ENCODE assay signal across 1 cellular context in the genomic region with DNA sequence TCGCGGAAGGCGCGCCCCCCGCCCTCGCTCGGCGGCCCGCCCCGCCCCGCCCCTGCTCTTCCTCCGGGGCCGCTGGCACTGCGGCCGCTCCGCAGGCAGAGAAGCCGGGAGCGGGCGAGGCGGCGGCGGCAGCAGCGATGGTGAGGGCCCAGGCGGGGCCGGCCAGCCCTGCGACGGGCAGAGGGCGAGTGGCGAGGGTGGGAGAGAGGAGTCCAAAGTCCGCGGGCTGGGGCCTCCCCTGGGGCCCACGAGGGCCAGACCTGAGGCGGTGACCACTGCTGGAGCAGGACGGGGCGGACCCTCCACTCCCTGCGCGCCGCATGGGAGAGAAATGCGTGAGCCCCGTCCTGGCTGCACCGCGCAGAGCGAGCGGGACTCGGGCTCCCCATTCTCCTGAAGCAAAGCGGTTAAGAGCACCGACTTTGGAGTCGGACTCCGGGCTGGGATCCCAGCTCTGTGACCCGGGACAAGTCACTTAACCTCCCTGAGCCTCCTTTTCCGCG.
TF ChIP-seq lines count a peak whose summit lies in the region.

A gene with protein sequence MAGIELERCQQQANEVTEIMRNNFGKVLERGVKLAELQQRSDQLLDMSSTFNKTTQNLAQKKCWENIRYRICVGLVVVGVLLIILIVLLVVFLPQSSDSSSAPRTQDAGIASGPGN (plus strand): TSS at position 78 of the 503 bp plus-strand sequence. CDS start 60 bp downstream, at position 138.

TF ChIP-seq in HepG2, 621 proteins besides CTCF, POLR2A, EP300 and RAD21 (continued from another document and continues in another):
- TF ChIP-seq PCBP2 (optimal IDR thresholded peaks at IDR 0.05; ENCODE audit: low read depth, low read length, poor library complexity, severe bottlenecking), result no peak
- no peak for TF ChIP-seq CREB1 (IDR thresholded peaks at IDR 0.05)
- TF ChIP-seq CREB1 (CRISPR knock-in tag; IDR thresholded peaks at IDR 0.05), result no peak
- TF ChIP-seq, protein P1, sequence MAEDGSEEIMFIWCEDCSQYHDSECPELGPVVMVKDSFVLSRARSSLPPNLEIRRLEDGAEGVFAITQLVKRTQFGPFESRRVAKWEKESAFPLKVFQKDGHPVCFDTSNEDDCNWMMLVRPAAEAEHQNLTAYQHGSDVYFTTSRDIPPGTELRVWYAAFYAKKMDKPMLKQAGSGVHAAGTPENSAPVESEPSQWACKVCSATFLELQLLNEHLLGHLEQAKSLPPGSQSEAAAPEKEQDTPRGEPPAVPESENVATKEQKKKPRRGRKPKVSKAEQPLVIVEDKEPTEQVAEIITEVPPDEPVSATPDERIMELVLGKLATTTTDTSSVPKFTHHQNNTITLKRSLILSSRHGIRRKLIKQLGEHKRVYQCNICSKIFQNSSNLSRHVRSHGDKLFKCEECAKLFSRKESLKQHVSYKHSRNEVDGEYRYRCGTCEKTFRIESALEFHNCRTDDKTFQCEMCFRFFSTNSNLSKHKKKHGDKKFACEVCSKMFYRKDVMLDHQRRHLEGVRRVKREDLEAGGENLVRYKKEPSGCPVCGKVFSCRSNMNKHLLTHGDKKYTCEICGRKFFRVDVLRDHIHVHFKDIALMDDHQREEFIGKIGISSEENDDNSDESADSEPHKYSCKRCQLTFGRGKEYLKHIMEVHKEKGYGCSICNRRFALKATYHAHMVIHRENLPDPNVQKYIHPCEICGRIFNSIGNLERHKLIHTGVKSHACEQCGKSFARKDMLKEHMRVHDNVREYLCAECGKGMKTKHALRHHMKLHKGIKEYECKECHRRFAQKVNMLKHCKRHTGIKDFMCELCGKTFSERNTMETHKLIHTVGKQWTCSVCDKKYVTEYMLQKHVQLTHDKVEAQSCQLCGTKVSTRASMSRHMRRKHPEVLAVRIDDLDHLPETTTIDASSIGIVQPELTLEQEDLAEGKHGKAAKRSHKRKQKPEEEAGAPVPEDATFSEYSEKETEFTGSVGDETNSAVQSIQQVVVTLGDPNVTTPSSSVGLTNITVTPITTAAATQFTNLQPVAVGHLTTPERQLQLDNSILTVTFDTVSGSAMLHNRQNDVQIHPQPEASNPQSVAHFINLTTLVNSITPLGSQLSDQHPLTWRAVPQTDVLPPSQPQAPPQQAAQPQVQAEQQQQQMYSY (CRISPR knock-in tag; IDR thresholded peaks at IDR 0.05), result peak; percentile 66; the same call in 1 of the 2 replicates
- peak; percentile 82 for TF ChIP-seq PTBP1 (IDR thresholded peaks at IDR 0.05; ENCODE audit: low read depth, low read length, poor library complexity, severe bottlenecking)
- peak; percentile 88 for TF ChIP-seq ARNTL (CRISPR knock-in tag; IDR thresholded peaks at IDR 0.05)
- peak; percentile 25; the same call in 1 of the 2 replicates for TF ChIP-seq ZNF256 (CRISPR knock-in tag; conservative IDR thresholded peaks at IDR 0.05)
- TF ChIP-seq, protein P2, sequence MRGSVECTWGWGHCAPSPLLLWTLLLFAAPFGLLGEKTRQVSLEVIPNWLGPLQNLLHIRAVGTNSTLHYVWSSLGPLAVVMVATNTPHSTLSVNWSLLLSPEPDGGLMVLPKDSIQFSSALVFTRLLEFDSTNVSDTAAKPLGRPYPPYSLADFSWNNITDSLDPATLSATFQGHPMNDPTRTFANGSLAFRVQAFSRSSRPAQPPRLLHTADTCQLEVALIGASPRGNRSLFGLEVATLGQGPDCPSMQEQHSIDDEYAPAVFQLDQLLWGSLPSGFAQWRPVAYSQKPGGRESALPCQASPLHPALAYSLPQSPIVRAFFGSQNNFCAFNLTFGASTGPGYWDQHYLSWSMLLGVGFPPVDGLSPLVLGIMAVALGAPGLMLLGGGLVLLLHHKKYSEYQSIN (CRISPR knock-in tag; IDR thresholded peaks at IDR 0.05; ENCODE audit: borderline replicate concordance), result peak; percentile 37; the same call in 1 of the 2 replicates
- peak; percentile 92; the same call in 1 of the 2 replicates for TF ChIP-seq ZFP90 (CRISPR knock-in tag; IDR thresholded peaks at IDR 0.05; ENCODE audit: borderline replicate concordance)
- TF ChIP-seq RBFOX2 (IDR thresholded peaks at IDR 0.05; ENCODE audit: low read depth, low read length), result peak; percentile 98
- no peak for TF ChIP-seq ZNF780A (CRISPR knock-in tag; IDR thresholded peaks at IDR 0.05)
- TF ChIP-seq, protein P3, sequence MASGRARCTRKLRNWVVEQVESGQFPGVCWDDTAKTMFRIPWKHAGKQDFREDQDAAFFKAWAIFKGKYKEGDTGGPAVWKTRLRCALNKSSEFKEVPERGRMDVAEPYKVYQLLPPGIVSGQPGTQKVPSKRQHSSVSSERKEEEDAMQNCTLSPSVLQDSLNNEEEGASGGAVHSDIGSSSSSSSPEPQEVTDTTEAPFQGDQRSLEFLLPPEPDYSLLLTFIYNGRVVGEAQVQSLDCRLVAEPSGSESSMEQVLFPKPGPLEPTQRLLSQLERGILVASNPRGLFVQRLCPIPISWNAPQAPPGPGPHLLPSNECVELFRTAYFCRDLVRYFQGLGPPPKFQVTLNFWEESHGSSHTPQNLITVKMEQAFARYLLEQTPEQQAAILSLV (CRISPR knock-in tag; IDR thresholded peaks at IDR 0.05; ENCODE audit: borderline replicate concordance), result 0 out of 2 replicates have a peak, but pooled peaks have one; percentile 66
- TF ChIP-seq SP4 (CRISPR knock-in tag; IDR thresholded peaks at IDR 0.05), result no peak; the same call in none of the 2 replicates
- no peak for TF ChIP-seq RFX3 (CRISPR knock-in tag; IDR thresholded peaks at IDR 0.05)
- TF ChIP-seq ZNF207 (IDR thresholded peaks at IDR 0.05; ENCODE audit: borderline replicate concordance), result no peak
- TF ChIP-seq, protein P4, sequence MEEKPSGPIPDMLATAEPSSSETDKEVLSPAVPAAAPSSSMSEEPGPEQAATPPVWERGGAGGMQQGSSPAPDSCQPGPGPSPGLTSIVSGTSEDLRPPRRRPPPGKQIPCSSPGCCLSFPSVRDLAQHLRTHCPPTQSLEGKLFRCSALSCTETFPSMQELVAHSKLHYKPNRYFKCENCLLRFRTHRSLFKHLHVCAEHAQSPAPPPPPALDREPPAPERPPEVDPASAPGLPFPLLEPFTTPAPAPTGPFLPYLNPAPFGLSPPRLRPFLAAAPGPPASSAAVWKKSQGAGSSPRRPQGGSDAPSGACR (CRISPR knock-in tag; IDR thresholded peaks at IDR 0.05), result peak; percentile 58; the same call in 1 of the 2 replicates
- no peak for TF ChIP-seq FOXA1 (IDR thresholded peaks at IDR 0.05)
- peak; percentile 33; the same call in 1 of the 2 replicates for TF ChIP-seq FOXA1 (CRISPR knock-in tag; IDR thresholded peaks at IDR 0.05)
- TF ChIP-seq XBP1 (CRISPR knock-in tag; IDR thresholded peaks at IDR 0.05), result no peak; the same call in 1 of the 2 replicates
- no peak; the same call in 1 of the 2 replicates for TF ChIP-seq ZFP37 (CRISPR knock-in tag; IDR thresholded peaks at IDR 0.05; ENCODE audit: borderline replicate concordance)
- no peak for TF ChIP-seq ZNF672 (CRISPR knock-in tag; IDR thresholded peaks at IDR 0.05)
- peak; percentile 88; the same call in 1 of the 2 replicates for TF ChIP-seq PRMT3 (CRISPR knock-in tag; IDR thresholded peaks at IDR 0.05; ENCODE audit: borderline replicate concordance, low read depth)
- TF ChIP-seq, protein P5, sequence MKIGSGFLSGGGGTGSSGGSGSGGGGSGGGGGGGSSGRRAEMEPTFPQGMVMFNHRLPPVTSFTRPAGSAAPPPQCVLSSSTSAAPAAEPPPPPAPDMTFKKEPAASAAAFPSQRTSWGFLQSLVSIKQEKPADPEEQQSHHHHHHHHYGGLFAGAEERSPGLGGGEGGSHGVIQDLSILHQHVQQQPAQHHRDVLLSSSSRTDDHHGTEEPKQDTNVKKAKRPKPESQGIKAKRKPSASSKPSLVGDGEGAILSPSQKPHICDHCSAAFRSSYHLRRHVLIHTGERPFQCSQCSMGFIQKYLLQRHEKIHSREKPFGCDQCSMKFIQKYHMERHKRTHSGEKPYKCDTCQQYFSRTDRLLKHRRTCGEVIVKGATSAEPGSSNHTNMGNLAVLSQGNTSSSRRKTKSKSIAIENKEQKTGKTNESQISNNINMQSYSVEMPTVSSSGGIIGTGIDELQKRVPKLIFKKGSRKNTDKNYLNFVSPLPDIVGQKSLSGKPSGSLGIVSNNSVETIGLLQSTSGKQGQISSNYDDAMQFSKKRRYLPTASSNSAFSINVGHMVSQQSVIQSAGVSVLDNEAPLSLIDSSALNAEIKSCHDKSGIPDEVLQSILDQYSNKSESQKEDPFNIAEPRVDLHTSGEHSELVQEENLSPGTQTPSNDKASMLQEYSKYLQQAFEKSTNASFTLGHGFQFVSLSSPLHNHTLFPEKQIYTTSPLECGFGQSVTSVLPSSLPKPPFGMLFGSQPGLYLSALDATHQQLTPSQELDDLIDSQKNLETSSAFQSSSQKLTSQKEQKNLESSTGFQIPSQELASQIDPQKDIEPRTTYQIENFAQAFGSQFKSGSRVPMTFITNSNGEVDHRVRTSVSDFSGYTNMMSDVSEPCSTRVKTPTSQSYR (CRISPR knock-in tag; IDR thresholded peaks at IDR 0.05; ENCODE audit: borderline replicate concordance), result peak; percentile 47
- TF ChIP-seq ZNF773 (CRISPR knock-in tag; IDR thresholded peaks at IDR 0.05; ENCODE audit: borderline replicate concordance), result no peak; the same call in 1 of the 2 replicates
- TF ChIP-seq, protein P6, sequence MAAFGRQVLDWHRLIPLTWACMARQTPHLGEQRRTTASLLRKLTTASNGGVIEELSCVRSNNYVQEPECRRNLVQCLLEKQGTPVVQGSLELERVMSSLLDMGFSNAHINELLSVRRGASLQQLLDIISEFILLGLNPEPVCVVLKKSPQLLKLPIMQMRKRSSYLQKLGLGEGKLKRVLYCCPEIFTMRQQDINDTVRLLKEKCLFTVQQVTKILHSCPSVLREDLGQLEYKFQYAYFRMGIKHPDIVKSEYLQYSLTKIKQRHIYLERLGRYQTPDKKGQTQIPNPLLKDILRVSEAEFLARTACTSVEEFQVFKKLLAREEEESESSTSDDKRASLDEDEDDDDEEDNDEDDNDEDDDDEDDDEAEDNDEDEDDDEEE (CRISPR knock-in tag; IDR thresholded peaks at IDR 0.05), result no peak; the same call in none of the 2 replicates
- TF ChIP-seq MAFG (CRISPR knock-in tag; IDR thresholded peaks at IDR 0.05), result no peak
- 0 out of 2 replicates have a peak, but pooled peaks have one; percentile 32 for TF ChIP-seq PPARG (CRISPR knock-in tag; conservative IDR thresholded peaks at IDR 0.05)
- TF ChIP-seq MEIS1 (CRISPR knock-in tag; IDR thresholded peaks at IDR 0.05; ENCODE audit: borderline replicate concordance), result peak; percentile 86; the same call in 1 of the 2 replicates
- TF ChIP-seq, protein P7, sequence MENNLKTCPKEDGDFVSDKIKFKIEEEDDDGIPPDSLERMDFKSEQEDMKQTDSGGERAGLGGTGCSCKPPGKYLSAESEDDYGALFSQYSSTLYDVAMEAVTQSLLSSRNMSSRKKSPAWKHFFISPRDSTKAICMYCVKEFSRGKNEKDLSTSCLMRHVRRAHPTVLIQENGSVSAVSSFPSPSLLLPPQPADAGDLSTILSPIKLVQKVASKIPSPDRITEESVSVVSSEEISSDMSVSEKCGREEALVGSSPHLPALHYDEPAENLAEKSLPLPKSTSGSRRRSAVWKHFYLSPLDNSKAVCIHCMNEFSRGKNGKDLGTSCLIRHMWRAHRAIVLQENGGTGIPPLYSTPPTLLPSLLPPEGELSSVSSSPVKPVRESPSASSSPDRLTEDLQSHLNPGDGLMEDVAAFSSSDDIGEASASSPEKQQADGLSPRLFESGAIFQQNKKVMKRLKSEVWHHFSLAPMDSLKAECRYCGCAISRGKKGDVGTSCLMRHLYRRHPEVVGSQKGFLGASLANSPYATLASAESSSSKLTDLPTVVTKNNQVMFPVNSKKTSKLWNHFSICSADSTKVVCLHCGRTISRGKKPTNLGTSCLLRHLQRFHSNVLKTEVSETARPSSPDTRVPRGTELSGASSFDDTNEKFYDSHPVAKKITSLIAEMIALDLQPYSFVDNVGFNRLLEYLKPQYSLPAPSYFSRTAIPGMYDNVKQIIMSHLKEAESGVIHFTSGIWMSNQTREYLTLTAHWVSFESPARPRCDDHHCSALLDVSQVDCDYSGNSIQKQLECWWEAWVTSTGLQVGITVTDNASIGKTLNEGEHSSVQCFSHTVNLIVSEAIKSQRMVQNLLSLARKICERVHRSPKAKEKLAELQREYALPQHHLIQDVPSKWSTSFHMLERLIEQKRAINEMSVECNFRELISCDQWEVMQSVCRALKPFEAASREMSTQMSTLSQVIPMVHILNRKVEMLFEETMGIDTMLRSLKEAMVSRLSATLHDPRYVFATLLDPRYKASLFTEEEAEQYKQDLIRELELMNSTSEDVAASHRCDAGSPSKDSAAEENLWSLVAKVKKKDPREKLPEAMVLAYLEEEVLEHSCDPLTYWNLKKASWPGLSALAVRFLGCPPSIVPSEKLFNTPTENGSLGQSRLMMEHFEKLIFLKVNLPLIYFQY (CRISPR knock-in tag; IDR thresholded peaks at IDR 0.05; ENCODE audit: borderline replicate concordance), result peak; percentile 66; the same call in 1 of the 2 replicates
- peak; percentile 83; the same call in 1 of the 2 replicates for TF ChIP-seq ZNF510 (CRISPR knock-in tag; IDR thresholded peaks at IDR 0.05; ENCODE audit: low read depth)
- TF ChIP-seq FIP1L1 (IDR thresholded peaks at IDR 0.05; ENCODE audit: borderline replicate concordance, insufficient read depth, low read depth, low read length), result no peak; the same call in 1 of the 2 replicates
- TF ChIP-seq, protein P8, sequence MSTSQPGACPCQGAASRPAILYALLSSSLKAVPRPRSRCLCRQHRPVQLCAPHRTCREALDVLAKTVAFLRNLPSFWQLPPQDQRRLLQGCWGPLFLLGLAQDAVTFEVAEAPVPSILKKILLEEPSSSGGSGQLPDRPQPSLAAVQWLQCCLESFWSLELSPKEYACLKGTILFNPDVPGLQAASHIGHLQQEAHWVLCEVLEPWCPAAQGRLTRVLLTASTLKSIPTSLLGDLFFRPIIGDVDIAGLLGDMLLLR (CRISPR knock-in tag; IDR thresholded peaks at IDR 0.05), result peak; percentile 82
- TF ChIP-seq POLR2AphosphoS5 (IDR thresholded peaks at IDR 0.05; ENCODE audit: low read depth, low read length), result peak; percentile 78
- TF ChIP-seq ZNF326 (CRISPR knock-in tag; IDR thresholded peaks at IDR 0.05; ENCODE audit: borderline replicate concordance), result no peak
- TF ChIP-seq KLF9 (CRISPR knock-in tag; IDR thresholded peaks at IDR 0.05; ENCODE audit: low read depth), result 0 out of 2 replicates have a peak, but pooled peaks have one; percentile 26
- TF ChIP-seq DR1 (CRISPR knock-in tag; IDR thresholded peaks at IDR 0.05), result no peak; the same call in 1 of the 2 replicates
- TF ChIP-seq, protein P9, sequence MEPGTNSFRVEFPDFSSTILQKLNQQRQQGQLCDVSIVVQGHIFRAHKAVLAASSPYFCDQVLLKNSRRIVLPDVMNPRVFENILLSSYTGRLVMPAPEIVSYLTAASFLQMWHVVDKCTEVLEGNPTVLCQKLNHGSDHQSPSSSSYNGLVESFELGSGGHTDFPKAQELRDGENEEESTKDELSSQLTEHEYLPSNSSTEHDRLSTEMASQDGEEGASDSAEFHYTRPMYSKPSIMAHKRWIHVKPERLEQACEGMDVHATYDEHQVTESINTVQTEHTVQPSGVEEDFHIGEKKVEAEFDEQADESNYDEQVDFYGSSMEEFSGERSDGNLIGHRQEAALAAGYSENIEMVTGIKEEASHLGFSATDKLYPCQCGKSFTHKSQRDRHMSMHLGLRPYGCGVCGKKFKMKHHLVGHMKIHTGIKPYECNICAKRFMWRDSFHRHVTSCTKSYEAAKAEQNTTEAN (CRISPR knock-in tag; conservative IDR thresholded peaks at IDR 0.05), result peak; percentile 66
- peak; percentile 94 for TF ChIP-seq SPEN (CRISPR knock-in tag; IDR thresholded peaks at IDR 0.05; ENCODE audit: low read depth)
- TF ChIP-seq, protein P10, sequence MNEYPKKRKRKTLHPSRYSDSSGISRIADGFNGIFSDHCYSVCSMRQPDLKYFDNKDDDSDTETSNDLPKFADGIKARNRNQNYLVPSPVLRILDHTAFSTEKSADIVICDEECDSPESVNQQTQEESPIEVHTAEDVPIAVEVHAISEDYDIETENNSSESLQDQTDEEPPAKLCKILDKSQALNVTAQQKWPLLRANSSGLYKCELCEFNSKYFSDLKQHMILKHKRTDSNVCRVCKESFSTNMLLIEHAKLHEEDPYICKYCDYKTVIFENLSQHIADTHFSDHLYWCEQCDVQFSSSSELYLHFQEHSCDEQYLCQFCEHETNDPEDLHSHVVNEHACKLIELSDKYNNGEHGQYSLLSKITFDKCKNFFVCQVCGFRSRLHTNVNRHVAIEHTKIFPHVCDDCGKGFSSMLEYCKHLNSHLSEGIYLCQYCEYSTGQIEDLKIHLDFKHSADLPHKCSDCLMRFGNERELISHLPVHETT (CRISPR knock-in tag; conservative IDR thresholded peaks at IDR 0.05), result peak; percentile 47
